In the genomic region with DNA sequence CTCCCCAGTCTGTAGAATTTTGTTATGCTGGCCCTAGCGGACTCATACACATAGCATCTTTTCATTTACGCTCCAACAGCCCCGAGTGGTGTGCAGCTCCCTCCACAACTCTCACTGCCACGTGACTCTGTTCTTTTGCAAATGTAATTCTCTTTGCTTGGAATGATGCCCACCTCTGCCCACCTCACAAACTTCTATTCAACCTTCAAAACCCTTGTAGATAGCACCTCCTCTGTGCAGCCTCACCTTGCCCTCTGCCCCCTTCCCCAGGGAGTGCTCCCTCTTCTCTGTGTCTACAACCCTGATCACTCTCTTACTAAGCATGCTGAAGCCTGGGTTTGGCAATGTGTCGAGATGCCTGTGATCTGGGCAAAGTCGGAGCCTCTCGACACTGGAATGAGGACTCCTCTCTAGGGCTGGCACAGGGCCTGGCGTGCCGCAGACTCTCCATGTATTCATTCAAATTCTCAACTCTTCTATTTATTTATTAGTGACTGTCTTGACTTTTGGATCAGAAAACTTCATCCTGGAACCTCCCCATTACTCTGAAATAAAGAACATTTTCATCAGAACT, we compare ENCODE assay signal across 11 cellular contexts.
DNase-seq lines count a peak whose midpoint lies in the region; ATAC-seq and TF ChIP-seq lines count a peak whose summit lies in the region.
"Had no signal": no experiment of that assay in that cellular context is flagged by ENCODE, and none has a peak within 500 bp of the region (broad histone marks: within the 10 kb centered on the region; RNA-seq: fewer than 3 reads in every experiment).

No MANE protein-coding gene starts in this region.

- peak; percentile 59 for DNase-seq in AG20443 (ENCODE audit: low spot score)
- peak; percentile 73 for DNase-seq in cardiac septum (ENCODE audit: low spot score)
- peak; percentile 55 for DNase-seq in sciatic nerve (ENCODE audit: low spot score)
- DNase-seq in GM10266 (ENCODE audit: extremely low spot score) = no peak
- DNase-seq in activated T-cell treated with anti-CD3 and anti-CD28 coated beads, Interleukin-2, amount 50 U/mL, for 48 hours = no peak
- DNase-seq: activated CD4-positive, alpha-beta memory T cell treated with anti-CD3 and anti-CD28 coated beads for 36 hours; foreskin melanocyte; stimulated activated CD4-positive, alpha-beta T cell treated with anti-CD3 and anti-CD28 coated beads, Interleukin-2, amount 100 ng/mL, for 24 hours had no signal

- intact Hi-C loops in cardiac septum (cut with DNase I) = loop anchor here (1.0 to 5.0 kb wide), 2 partner anchors 37 to 52 kb away; no protein-coding TSS in a partner anchor
- intact Hi-C loops in sciatic nerve (cut with DNase I) = no loop called here

- TF ChIP-seq CTCF in VCaP (conservative IDR thresholded peaks at IDR 0.05) (no peak), GM10266 (IDR thresholded peaks at IDR 0.05; ENCODE audit: control insufficient read depth, insufficient read depth, low read depth, missing control alignments) (no peak)

- H3K27ac ChIP-seq in VCaP = peak overlapping the region; percentile 60; the same call in 1 of the 2 replicates

- peak; percentile 14 for ATAC-seq in sciatic nerve
- no peak for ATAC-seq in GM21717 (IDR thresholded peaks at IDR 0.05; ENCODE audit: unreplicated experiment)
- no peak for ATAC-seq in GM18873 (IDR thresholded peaks at IDR 0.05; ENCODE audit: low FRiP score, unreplicated experiment)

Comparison
In these comparisons a context has a peak if more than half of its experiments do, and no peak if none do; other contexts are left out.
1. DNase-seq: peak in AG20443 (single experiment), cardiac septum (single experiment) and sciatic nerve (single experiment); none in GM10266 (single experiment) and activated T-cell treated with anti-CD3 and anti-CD28 coated beads, Interleukin-2, amount 50 U/mL, for 48 hours (0 of 2).